Comparison of ENCODE assay signal across 8 cellular contexts in the genomic region with DNA sequence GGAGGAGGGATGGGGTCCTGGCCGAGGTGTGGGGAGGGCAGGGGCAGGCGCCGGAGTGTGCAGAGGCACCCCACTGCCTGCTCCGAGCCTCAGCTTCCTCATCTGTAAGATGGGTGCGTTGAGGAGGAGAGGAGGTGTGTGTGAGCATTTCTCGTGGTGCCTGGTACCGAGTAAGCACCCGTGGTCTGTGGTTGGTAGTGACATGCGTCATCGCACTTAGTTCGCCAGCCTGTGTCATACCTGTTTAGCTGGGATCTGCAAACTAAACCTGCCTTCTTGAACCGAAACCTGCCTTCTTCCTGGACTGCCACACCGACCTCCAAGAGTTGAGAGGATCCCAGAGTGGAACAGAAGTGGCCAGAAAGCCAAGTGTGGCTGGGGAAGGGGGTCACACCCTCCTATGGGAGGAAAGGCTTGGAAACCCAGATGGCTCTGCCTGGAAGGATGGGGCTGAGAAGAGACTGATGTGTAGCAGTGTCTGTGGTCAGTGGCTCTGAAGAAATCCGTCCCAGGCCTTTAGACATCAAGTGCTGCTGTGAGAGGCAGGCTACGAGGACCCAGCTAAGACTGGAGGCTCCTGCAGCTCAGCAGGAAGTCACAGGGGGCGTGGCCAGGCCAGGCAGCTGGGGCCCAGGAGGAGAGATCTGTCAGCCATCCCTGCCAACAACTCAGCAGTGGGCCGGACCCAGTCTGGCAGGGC.
DNase-seq lines count a peak whose midpoint lies in the region; ATAC-seq and TF ChIP-seq lines count a peak whose summit lies in the region.

No MANE protein-coding gene starts in this region.

- no peaks in the 10 kb centered on the region for H3K27me3 ChIP-seq in effector memory CD4-positive, alpha-beta T cell (replicated peaks; ENCODE audit: control insufficient read depth, insufficient read depth, low read length, poor library complexity, severe bottlenecking)
- H3K27me3 ChIP-seq in stomach, result no peaks in the 10 kb centered on the region

- H3K27ac Mint-ChIP-seq in activated CD4-positive, alpha-beta memory T cell treated with anti-CD3 and anti-CD28 coated beads for 36 hours, result peak overlapping the region; percentile 92
- H3K27ac Mint-ChIP-seq in nephron, result peak overlapping the region in 2 of 3 experiments; percentile 54 to 55

- DNase-seq in NK-92 treated with Interleukin-12 subunit alpha and Interleukin-12 subunit beta, amount 100 ng/mL, for 24 hours (lab: John Stamatoyannopoulos, UW), result peak; percentile 82
- no peak for DNase-seq in NK-92 (lab: John Stamatoyannopoulos, UW; ENCODE audit: unreplicated experiment)
- peak; percentile 91 for DNase-seq in activated CD4-positive, alpha-beta memory T cell treated with anti-CD3 and anti-CD28 coated beads for 36 hours
- DNase-seq in effector memory CD4-positive, alpha-beta T cell, result peak; percentile 60 to 70 (median 64)
- DNase-seq in stomach, result peak; percentile 73
- no peak for DNase-seq in ACHN

- H3K9me3 Mint-ChIP-seq in activated CD4-positive, alpha-beta memory T cell treated with anti-CD3 and anti-CD28 coated beads for 36 hours, result no peaks in the 10 kb centered on the region
- no peaks in the 10 kb centered on the region for H3K9me3 Mint-ChIP-seq in nephron

- H3K9me3 ChIP-seq in effector memory CD4-positive, alpha-beta T cell (ENCODE audit: control insufficient read depth, low read length), result no peaks in the 10 kb centered on the region
- no peaks in the 10 kb centered on the region for H3K9me3 ChIP-seq in stomach

- peak overlapping the region; percentile 26 for H3K4me3 Mint-ChIP-seq in activated CD4-positive, alpha-beta memory T cell treated with anti-CD3 and anti-CD28 coated beads for 36 hours
- H3K4me3 Mint-ChIP-seq in nephron, result no peak overlapping the region

- no peak for TF ChIP-seq EP300 in stomach (IDR thresholded peaks at IDR 0.05)

- no peaks in the 10 kb centered on the region for H3K27me3 Mint-ChIP-seq in activated CD4-positive, alpha-beta memory T cell treated with anti-CD3 and anti-CD28 coated beads for 36 hours
- no peaks in the 10 kb centered on the region for H3K27me3 Mint-ChIP-seq in nephron (ENCODE audit: low read depth)

- WGBS in stomach, 5 donors, result 66 to 74% (median 67%) methylated on average over 17 of the region's 17 CpGs

- H3K4me1 Mint-ChIP-seq in activated CD4-positive, alpha-beta memory T cell treated with anti-CD3 and anti-CD28 coated beads for 36 hours (ENCODE audit: low read depth), result peaks cover 18% of the 10 kb centered on the region
- H3K4me1 Mint-ChIP-seq in nephron, result peaks cover 20% of the 10 kb centered on the region

- POLR2A ChIA-PET in activated CD4-positive, alpha-beta memory T cell treated with anti-CD3 and anti-CD28 coated beads for 36 hours (lab: Charles Lee), result interaction anchor here (1.2 to 1.7 kb wide), 2 partner anchors 15 to 48 kb away, joined by 4 read pairs; no protein-coding TSS in a partner anchor

- intact Hi-C loops in activated CD4-positive, alpha-beta memory T cell treated with anti-CD3 and anti-CD28 coated beads for 36 hours (cut with micrococcal nuclease), result loop anchor here (1.0 to 5.0 kb wide), 5 partner anchors 10 to 214 kb away; partner anchors contain the start of gene CMIP
- intact Hi-C loops in stomach (cut with DNase I; ENCODE audit: low total_unique reads), result loop anchor here (10.0 kb wide), 1 partner anchor 108 kb away; no protein-coding TSS in a partner anchor

- peaks cover 18% of the 10 kb centered on the region for H3K4me1 ChIP-seq in effector memory CD4-positive, alpha-beta T cell (ENCODE audit: control insufficient read depth, insufficient read depth, low read length, poor library complexity, severe bottlenecking)
- peaks cover 28 to 68% (median 52%) of the 10 kb centered on the region in 4 donors for H3K4me1 ChIP-seq in stomach

- TF ChIP-seq CTCF in nephron (IDR thresholded peaks at IDR 0.05; ENCODE audit: unreplicated experiment in 3 of 3), result no peak
- no peak for TF ChIP-seq CTCF in stomach (IDR thresholded peaks at IDR 0.05)

- no peaks in the 10 kb centered on the region for H3K36me3 ChIP-seq in effector memory CD4-positive, alpha-beta T cell (ENCODE audit: control insufficient read depth, insufficient read depth, low read length)
- peaks cover 0 to 44% (median 21%) of the 10 kb centered on the region in 4 donors for H3K36me3 ChIP-seq in stomach

- ATAC-seq in HG03442 (IDR thresholded peaks at IDR 0.05; ENCODE audit: unreplicated experiment), result peak; percentile 66

- in situ Hi-C loops in ACHN (cut with HindIII; ENCODE audit: low pct_ligation_motif_present, low pct_unique_long_range_greater_than_20kb, low sequenced_read_pairs), result no loop called here

- TF ChIP-seq POLR2A in stomach (IDR thresholded peaks at IDR 0.05), result no peak

- CTCF ChIA-PET in activated CD4-positive, alpha-beta memory T cell treated with anti-CD3 and anti-CD28 coated beads for 36 hours (lab: Charles Lee), result interaction anchor here (0.9 to 1.7 kb wide), 2 partner anchors 17 to 107 kb away, joined by 4 read pairs; no protein-coding TSS in a partner anchor

- peaks cover 10% of the 10 kb centered on the region for H3K36me3 Mint-ChIP-seq in activated CD4-positive, alpha-beta memory T cell treated with anti-CD3 and anti-CD28 coated beads for 36 hours
- H3K36me3 Mint-ChIP-seq in nephron (ENCODE audit: low read depth), result peaks cover 18% of the 10 kb centered on the region

- H3K4me3 ChIP-seq in effector memory CD4-positive, alpha-beta T cell (ENCODE audit: insufficient read depth, low read depth, low read length, poor library complexity, severe bottlenecking), result peak overlapping the region; percentile 36
- no peak overlapping the region for H3K4me3 ChIP-seq in stomach

- H3K27ac ChIP-seq in effector memory CD4-positive, alpha-beta T cell (ENCODE audit: insufficient read depth, low read length, poor library complexity, severe bottlenecking), result peak overlapping the region; percentile 75
- H3K27ac ChIP-seq in stomach, result peak overlapping the region; percentile 44 to 70 (median 69)

Comparison
In these comparisons a context has a peak if more than half of its experiments do, and no peak if none do; other contexts are left out.
1. DNase-seq: peak in NK-92 treated with Interleukin-12 subunit alpha and Interleukin-12 subunit beta, amount 100 ng/mL, for 24 hours (single experiment), activated CD4-positive, alpha-beta memory T cell treated with anti-CD3 and anti-CD28 coated beads for 36 hours (single experiment), effector memory CD4-positive, alpha-beta T cell (3 of 3) and stomach (single experiment); none in NK-92 (single experiment) and ACHN (single experiment).